ENCODE assay signal across 21 cellular contexts in the genomic region with DNA sequence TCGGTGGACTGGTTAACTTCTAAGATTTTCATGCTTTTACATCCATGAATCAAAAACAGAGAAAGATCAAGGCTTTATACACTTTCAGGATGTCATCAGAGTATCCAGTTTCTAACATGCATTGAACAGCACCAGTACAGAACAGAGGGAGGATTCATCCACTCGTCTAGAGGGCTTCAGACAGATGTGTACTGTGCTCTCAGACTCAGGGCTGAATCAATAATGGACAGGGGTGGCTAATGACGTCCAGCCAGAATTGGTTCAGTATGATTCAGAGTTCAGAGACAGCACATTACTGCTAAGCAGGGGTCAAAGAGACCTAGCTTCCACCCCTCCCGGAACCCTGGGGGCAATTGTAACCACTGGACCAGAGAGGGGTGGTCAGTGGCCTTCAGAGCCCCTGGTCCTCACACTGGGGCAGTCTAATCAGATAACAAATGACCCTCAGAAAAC. TPM values are rescaled to one million over a fixed set of nuclear protein-coding genes. Genes with fewer than 3 reads are reported as not detected.
DNase-seq lines count a peak whose midpoint lies in the region; ATAC-seq and TF ChIP-seq lines count a peak whose summit lies in the region.
"Had no signal": no experiment of that assay in that cellular context is flagged by ENCODE, and none has a peak within 500 bp of the region (broad histone marks: within the 10 kb centered on the region; RNA-seq: fewer than 3 reads in every experiment).

No MANE protein-coding gene starts in this region.

- POLR2A ChIA-PET in PC-9 (lab: Charles Lee; ENCODE audit: unreplicated experiment): interaction anchor here (0.6 kb wide), 1 partner anchor 60 kb away, joined by 6 read pairs; no protein-coding TSS in a partner anchor

- peak overlapping the region; percentile 76 to 91 (median 90) for H3K27ac ChIP-seq in gastrocnemius medialis
- no peak overlapping the region for H3K27ac ChIP-seq in PC-9
- H3K27ac ChIP-seq: 22Rv1, esophagus squamous epithelium, RWPE1, sigmoid colon, tibial artery had no signal

- ATAC-seq in gastrocnemius medialis: no peak
- ATAC-seq: activated CD8-positive, alpha-beta memory T cell treated with anti-CD3 and anti-CD28 coated beads, Interleukin-2, amount 10 ng/mL, durations not matched to agents 7 days and 5 days had no signal

- no peaks in the 10 kb centered on the region; the same call in 1 of the 2 replicates for H3K79me2 ChIP-seq in PC-9 (ENCODE audit: low read depth)

- TF ChIP-seq POLR2A in gastrocnemius medialis (IDR thresholded peaks at IDR 0.05): no peak

- H3K4me1 ChIP-seq in gastrocnemius medialis: peaks cover 84 to 86% of the 10 kb centered on the region in 2 donors
- H3K4me1 ChIP-seq in PC-9 (replicated peaks; ENCODE audit: insufficient read depth): no peaks in the 10 kb centered on the region

- H3K9me3 ChIP-seq in gastrocnemius medialis (no peaks in the 10 kb centered on the region), PC-9 (ENCODE audit: insufficient read depth, low read depth) (no peaks in the 10 kb centered on the region)
- H3K9me3 ChIP-seq: esophagus squamous epithelium, sigmoid colon, tibial artery had no signal

- H3K36me3 ChIP-seq in gastrocnemius medialis (no peaks in the 10 kb centered on the region), PC-9 (ENCODE audit: low read depth) (no peaks in the 10 kb centered on the region)
- H3K36me3 ChIP-seq: sigmoid colon, tibial artery had no signal

- H2AFZ ChIP-seq in PC-9: no peak overlapping the region

- peaks cover 8% of the 10 kb centered on the region; the same call in 1 of the 2 replicates for H4K20me1 ChIP-seq in PC-9 (ENCODE audit: insufficient read depth)

- no peaks in the 10 kb centered on the region for H3K9me2 ChIP-seq in PC-9 (ENCODE audit: insufficient read depth)

- DNase-seq in DMS53 (lab: John Stamatoyannopoulos, UW) (peak; percentile 25), DMS53 treated with DMSO at 0.1 percent for 48 hours (lab: John Stamatoyannopoulos, UW; ENCODE audit: unreplicated experiment) (no peak), astrocyte of the hippocampus (ENCODE audit: low read depth, low spot score) (peak; percentile 19), iris pigment epithelial cell (ENCODE audit: low read depth) (peak; percentile 56), gastrocnemius medialis (no peak), PC-9 (no peak), GDM1 (lab: John Stamatoyannopoulos, UW) (no peak), NK-92 (lab: John Stamatoyannopoulos, UW; ENCODE audit: unreplicated experiment) (no peak)
- DNase-seq: activated CD8-positive, alpha-beta memory T cell treated with anti-CD3 and anti-CD28 coated beads, Interleukin-2, amount 10 ng/mL, durations not matched to agents 7 days and 5 days; activated naive CD4-positive, alpha-beta T cell; DND-41; esophagus squamous epithelium; NCI-H1930; NCI-H526 treated with DMSO at 0.1 percent for 48 hours; sigmoid colon; stimulated activated CD4-positive, alpha-beta T cell treated with anti-CD3 and anti-CD28 coated beads, Interleukin-4, amount 100 ng/mL, for 1 hour; T-helper 1 cell; tibial artery had no signal

- no peaks in the 10 kb centered on the region for H3K27me3 ChIP-seq in gastrocnemius medialis
- H3K27me3 ChIP-seq in PC-9 (ENCODE audit: insufficient read depth, low read depth): no peaks in the 10 kb centered on the region
- H3K27me3 ChIP-seq: esophagus squamous epithelium, sigmoid colon, tibial artery had no signal

- CTCF ChIA-PET in PC-9 (lab: Charles Lee): no interaction called here

- in situ Hi-C loops in gastrocnemius medialis (cut with MboI; ENCODE audit: low sequenced_read_pairs in 4 of 4): no loop called here

- no peak overlapping the region for H3K4me3 ChIP-seq in gastrocnemius medialis
- H3K4me3 ChIP-seq in PC-9: no peak overlapping the region
- H3K4me3 ChIP-seq: esophagus squamous epithelium, sigmoid colon, tibial artery had no signal

- H3K4me2 ChIP-seq in PC-9: no peak overlapping the region

- no peaks in the 10 kb centered on the region for H3F3A ChIP-seq in PC-9 (ENCODE audit: insufficient read depth, low read depth)

- intact Hi-C loops in gastrocnemius medialis (cut with DNase I; ENCODE audit: low total_unique reads): no loop called here
- intact Hi-C loops in PC-9 (cut with micrococcal nuclease; ENCODE audit: unreplicated experiment): no loop called here

- TF ChIP-seq CTCF in gastrocnemius medialis (IDR thresholded peaks at IDR 0.05 in 4 of 5, conservative IDR thresholded peaks at IDR 0.05 in 1 of 5): no peak
- no peak for TF ChIP-seq CTCF in PC-9 (conservative IDR thresholded peaks at IDR 0.05)

- BruUV-seq in PC-9 (replicated peaks; lab: Mats Ljungman, UMichigan): no TSS peak

RNA-seq across cellular contexts. Expression of a gene that starts 37.3 kb away (rescaled TPM):
- not detected for total RNA-seq in gastrocnemius medialis
- total RNA-seq in PC-9 (2021): not detected in 2 replicates
- total RNA-seq: activated CD8-positive, alpha-beta memory T cell treated with anti-CD3 and anti-CD28 coated beads, Interleukin-2, amount 10 ng/mL, durations not matched to agents 7 days and 5 days; dermis microvascular lymphatic vessel endothelial cell; esophagus squamous epithelium; sigmoid colon had no signal

Comparison
In these comparisons a context has a peak if more than half of its experiments do, and no peak if none do; other contexts are left out.
1. DNase-seq: peak in DMS53 (single experiment), astrocyte of the hippocampus (single experiment) and iris pigment epithelial cell (single experiment); none in DMS53 treated with DMSO at 0.1 percent for 48 hours (single experiment), gastrocnemius medialis (0 of 2), PC-9 (0 of 2), GDM1 (single experiment) and NK-92 (single experiment).